ENCODE assay signal across 8 cellular contexts in genomic region chr6:136037246-136037884, GRCh38.
DNase-seq lines count a peak whose midpoint lies in the region; ATAC-seq and TF ChIP-seq lines count a peak whose summit lies in the region.

No MANE protein-coding gene starts in this region.

- DNase-seq in AG10803 (ENCODE audit: low read depth) (peak; percentile 45), dermis blood vessel endothelial cell (peak; percentile 75), nephron progenitor cell (no peak), endothelial cell (ENCODE audit: low spot score) (no peak), foreskin melanocyte (no peak)

- H3K4me3 Mint-ChIP-seq in nephron progenitor cell = peak overlapping the region; percentile 39
- H3K4me3 Mint-ChIP-seq in endothelial cell (ENCODE audit: unreplicated experiment) = no peak overlapping the region

- H3K27me3 Mint-ChIP-seq in nephron progenitor cell (ENCODE audit: low read depth, poor library complexity) (peaks cover 7% of the 10 kb centered on the region), endothelial cell (ENCODE audit: unreplicated experiment) (peaks cover 1% of the 10 kb centered on the region)

- H3K9me3 Mint-ChIP-seq in nephron progenitor cell (no peaks in the 10 kb centered on the region), endothelial cell (ENCODE audit: unreplicated experiment) (no peaks in the 10 kb centered on the region)

- H3K27ac Mint-ChIP-seq in nephron progenitor cell (peak overlapping the region; percentile 96), endothelial cell (ENCODE audit: unreplicated experiment) (no peak overlapping the region)

- ATAC-seq in HG02885 (IDR thresholded peaks at IDR 0.05; ENCODE audit: poor library complexity, unreplicated experiment) (peak; percentile 59), HG03196 (IDR thresholded peaks at IDR 0.05; ENCODE audit: unreplicated experiment) (no peak), GM21528 (IDR thresholded peaks at IDR 0.05; ENCODE audit: low FRiP score, unreplicated experiment) (no peak)

- TF ChIP-seq CTCF in AG10803 (conservative IDR thresholded peaks at IDR 0.05; ENCODE audit: low read length) (no peak), nephron progenitor cell (IDR thresholded peaks at IDR 0.05) (no peak), endothelial cell (IDR thresholded peaks at IDR 0.05; ENCODE audit: unreplicated experiment) (no peak)

- H3K4me1 Mint-ChIP-seq in nephron progenitor cell = peaks cover 22% of the 10 kb centered on the region
- H3K4me1 Mint-ChIP-seq in endothelial cell (ENCODE audit: unreplicated experiment) = peaks cover 31% of the 10 kb centered on the region

- H3K36me3 Mint-ChIP-seq in nephron progenitor cell (ENCODE audit: low read depth) (no peaks in the 10 kb centered on the region), endothelial cell (ENCODE audit: low read depth, unreplicated experiment) (no peaks in the 10 kb centered on the region)

- peak overlapping the region; percentile 64 for H3K4me3 ChIP-seq in AG10803 (ENCODE audit: low read length)

Comparison
In these comparisons a context has a peak if more than half of its experiments do, and no peak if none do; other contexts are left out.
1. DNase-seq: peak in AG10803 (single experiment) and dermis blood vessel endothelial cell (single experiment); none in nephron progenitor cell (single experiment), endothelial cell (single experiment) and foreskin melanocyte (single experiment).